Comparison of ENCODE assay signal across 29 cellular contexts in genomic region chr1:87977145-87977544, GRCh38.
"Had no signal": no experiment of that assay in that cellular context is flagged by ENCODE, and none has a peak within 500 bp of the region (broad histone marks: within the 10 kb centered on the region; RNA-seq: fewer than 3 reads in every experiment).

No MANE protein-coding gene starts in this region.

- H3K4me3 Mint-ChIP-seq: activated CD4-positive, alpha-beta T cell treated with anti-CD3 and anti-CD28 coated beads for 36 hours; activated CD8-positive, alpha-beta T cell treated with anti-CD3 and anti-CD28 coated beads, Interleukin-2, amount 10 ng/mL, durations not matched to agents 7 days and 5 days; activated T-cell treated with anti-CD3 and anti-CD28 coated beads, Interleukin-2, amount 50 U/mL, for 72 hours; immature natural killer cell; natural killer cell; neural progenitor cell; stimulated activated naive B cell treated with anti-CD40 and anti-IgM and Interleukin-4, amounts not matched to agents 10 μg/mL and 1 μg/mL and 100 μg/mL, for 72 hours; T-helper 2 cell treated with Interferon-gamma antibody and Interleukin-4, amounts not matched to agents 5 μg/mL and 100 μg/mL, for 36 hours had no signal

- H3K4me3 ChIP-seq: coronary artery, dorsolateral prefrontal cortex, left lung, lower lobe of right lung, neural progenitor cell, psoas muscle, stomach, tibial artery had no signal

- H3K9me3 ChIP-seq: left lung, lower lobe of right lung, psoas muscle, stomach, tibial artery had no signal

- H3K36me3 Mint-ChIP-seq: activated naive CD4-positive, alpha-beta T cell treated with anti-CD3 and anti-CD28 coated beads, Interleukin-2, amount 50 U/mL, for 72 hours; immature natural killer cell; natural killer cell; neural progenitor cell; stimulated activated naive B cell treated with anti-CD40 and anti-IgM and Interleukin-4, amounts not matched to agents 10 μg/mL and 1 μg/mL and 100 μg/mL, for 72 hours had no signal

- H3K27me3 ChIP-seq: left lung, neural progenitor cell, stomach, tibial artery had no signal

- DNase-seq: activated CD4-positive, alpha-beta T cell treated with anti-CD3 and anti-CD28 coated beads for 36 hours; activated CD4-positive, CD25-positive, alpha-beta regulatory T cell; activated CD8-positive, alpha-beta T cell treated with anti-CD3 and anti-CD28 coated beads, Interleukin-2, amount 10 ng/mL, durations not matched to agents 7 days and 5 days; activated naive CD4-positive, alpha-beta T cell; activated T-cell treated with anti-CD3 and anti-CD28 coated beads for 4 hours; activated T-cell treated with anti-CD3 and anti-CD28 coated beads, Interleukin-2, amount 50 U/mL, for 72 hours; dorsolateral prefrontal cortex; effector memory CD4-positive, alpha-beta T cell; erythroblast; head of caudate nucleus; hippocampal formation; immature natural killer cell; kidney glomerular epithelial cell; left lung; lower lobe of right lung; mesendoderm; natural killer cell; occipital lobe; psoas muscle; stimulated activated CD4-positive, alpha-beta T cell treated with anti-CD3 and anti-CD28 coated beads, Interleukin-15, amount 100 ng/mL, for 24 hours; stimulated activated CD4-positive, alpha-beta T cell treated with anti-CD3 and anti-CD28 coated beads, Interleukin-2, amount 100 ng/mL, for 24 hours; stimulated activated naive B cell treated with anti-CD40 and anti-IgM and Interleukin-4, amounts not matched to agents 10 μg/mL and 1 μg/mL and 100 μg/mL, for 72 hours; stomach; tibial artery had no signal

- H3K9ac ChIP-seq: neural progenitor cell, parathyroid adenoma had no signal

- H3K27ac ChIP-seq: coronary artery, dorsolateral prefrontal cortex, left lung, lower lobe of right lung, neural progenitor cell, parathyroid adenoma, psoas muscle, stomach, tibial artery had no signal

- H3K79me2 ChIP-seq: parathyroid adenoma had no signal

- H3K4me1 ChIP-seq: left lung, lower lobe of right lung, parathyroid adenoma, psoas muscle had no signal

- H3K27ac Mint-ChIP-seq: activated CD4-positive, alpha-beta T cell treated with anti-CD3 and anti-CD28 coated beads for 36 hours; activated CD8-positive, alpha-beta T cell treated with anti-CD3 and anti-CD28 coated beads, Interleukin-2, amount 10 ng/mL, durations not matched to agents 7 days and 5 days; activated naive CD4-positive, alpha-beta T cell treated with anti-CD3 and anti-CD28 coated beads, Interleukin-2, amount 50 U/mL, for 72 hours; activated T-cell treated with anti-CD3 and anti-CD28 coated beads, Interleukin-2, amount 50 U/mL, for 72 hours; immature natural killer cell; natural killer cell; neural progenitor cell; stimulated activated naive B cell treated with anti-CD40 and anti-IgM and Interleukin-4, amounts not matched to agents 10 μg/mL and 1 μg/mL and 100 μg/mL, for 72 hours; T-helper 2 cell treated with Interferon-gamma antibody and Interleukin-4, amounts not matched to agents 5 μg/mL and 100 μg/mL, for 36 hours had no signal

- H3K36me3 ChIP-seq: left lung, lower lobe of right lung, neural progenitor cell, stomach, tibial artery had no signal

- H3K4me1 Mint-ChIP-seq: activated CD4-positive, alpha-beta T cell treated with anti-CD3 and anti-CD28 coated beads for 36 hours; immature natural killer cell; natural killer cell; stimulated activated naive B cell treated with anti-CD40 and anti-IgM and Interleukin-4, amounts not matched to agents 10 μg/mL and 1 μg/mL and 100 μg/mL, for 72 hours had no signal

- ATAC-seq: activated CD4-positive, alpha-beta T cell treated with anti-CD3 and anti-CD28 coated beads for 36 hours; activated CD8-positive, alpha-beta T cell treated with anti-CD3 and anti-CD28 coated beads, Interleukin-2, amount 10 ng/mL, durations not matched to agents 7 days and 5 days; activated naive CD4-positive, alpha-beta T cell treated with anti-CD3 and anti-CD28 coated beads, Interleukin-2, amount 50 U/mL, for 72 hours; activated T-cell treated with anti-CD3 and anti-CD28 coated beads, Interleukin-2, amount 50 U/mL, for 72 hours; left lung; lower lobe of right lung; natural killer cell; psoas muscle; stimulated activated naive B cell treated with anti-CD40 and anti-IgM and Interleukin-4, amounts not matched to agents 10 μg/mL and 1 μg/mL and 100 μg/mL, for 72 hours had no signal

- H3K9me3 Mint-ChIP-seq: activated naive CD4-positive, alpha-beta T cell treated with anti-CD3 and anti-CD28 coated beads, Interleukin-2, amount 50 U/mL, for 72 hours; activated T-cell treated with anti-CD3 and anti-CD28 coated beads, Interleukin-2, amount 50 U/mL, for 72 hours; immature natural killer cell; natural killer cell; neural progenitor cell; stimulated activated naive B cell treated with anti-CD40 and anti-IgM and Interleukin-4, amounts not matched to agents 10 μg/mL and 1 μg/mL and 100 μg/mL, for 72 hours; T-helper 2 cell treated with Interferon-gamma antibody and Interleukin-4, amounts not matched to agents 5 μg/mL and 100 μg/mL, for 36 hours had no signal

- H3K4me2 ChIP-seq: neural progenitor cell had no signal

- H2AFZ ChIP-seq: neural progenitor cell, parathyroid adenoma had no signal
